ENCODE assay signal across 8 cellular contexts in the genomic region with DNA sequence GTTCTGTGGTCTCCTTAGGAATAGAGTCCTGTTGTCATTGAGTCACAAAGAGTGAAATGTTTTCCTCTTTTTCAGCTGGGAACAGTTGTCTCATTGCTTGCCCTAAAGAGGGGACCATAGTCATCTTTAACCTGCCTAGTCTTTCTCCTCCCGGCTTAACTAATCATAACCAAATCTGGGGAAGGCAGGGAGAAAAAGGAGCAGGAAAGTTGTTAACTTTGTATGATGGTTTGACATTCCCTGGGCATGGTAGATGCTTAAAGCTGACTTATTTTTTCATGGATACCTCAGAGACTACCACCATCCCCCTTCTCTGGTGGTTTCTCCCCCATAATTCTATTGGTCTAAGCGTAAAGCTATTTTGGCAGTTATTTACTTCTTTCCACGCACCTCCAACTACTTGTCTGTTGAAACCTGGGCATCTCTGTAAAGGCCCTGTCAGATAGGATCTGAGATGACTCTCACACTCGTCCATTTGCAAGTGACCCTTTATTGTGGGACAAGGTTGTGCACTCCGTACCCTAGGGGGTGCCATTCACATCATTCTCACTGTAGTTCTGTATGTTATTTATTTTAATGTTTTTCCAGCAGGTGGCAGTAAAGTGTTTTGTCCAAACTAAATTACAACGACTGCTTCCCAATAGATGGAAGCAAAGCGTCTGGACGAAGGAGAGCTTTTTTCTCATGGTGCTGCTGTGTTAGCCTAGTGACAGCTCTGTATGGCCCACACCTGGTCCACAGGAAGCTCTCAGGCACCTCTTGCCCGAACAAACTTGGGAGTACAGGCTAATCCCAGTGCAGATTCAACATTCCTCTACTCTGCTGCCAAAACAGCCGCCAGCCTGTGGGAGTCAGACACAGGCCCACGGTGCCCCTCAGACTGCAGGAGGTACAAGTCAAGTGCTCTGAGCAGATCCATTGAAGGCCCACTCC. TPM values are rescaled to one million over a fixed set of nuclear protein-coding genes. Genes with fewer than 3 reads are reported as not detected.
DNase-seq lines count a peak whose midpoint lies in the region; ATAC-seq and TF ChIP-seq lines count a peak whose summit lies in the region.

No MANE protein-coding gene starts in this region.

- no peak for TF ChIP-seq POLR2A in testis (IDR thresholded peaks at IDR 0.05)

- peaks cover 24% of the 10 kb centered on the region for H3K4me1 Mint-ChIP-seq in neural progenitor cell

- H3K27me3 Mint-ChIP-seq in neural progenitor cell (ENCODE audit: insufficient read depth, low read depth): peaks cover 6% of the 10 kb centered on the region

- DNase-seq in COLO829 (ENCODE audit: low spot score): peak; percentile 48
- DNase-seq in LHCN-M2 (ENCODE audit: low read depth): peak; percentile 85
- peak; percentile 97 for DNase-seq in RKO (ENCODE audit: low spot score)
- DNase-seq in activated T-helper 1 cell treated with Interleukin-2 at 50 U/mL for 16 hours (ENCODE audit: low read depth): peak; percentile 25
- DNase-seq in fibroblast of mammary gland (ENCODE audit: low read depth): peak; percentile 91
- DNase-seq in neural progenitor cell (ENCODE audit: low spot score): peak; percentile 94
- peak; percentile 77 for DNase-seq in testis

- intact Hi-C loops in testis (cut with DNase I; ENCODE audit: low total_unique reads): loop anchor here (10.0 kb wide), 1 partner anchor 99 kb away; a partner anchor contains a TSS

- peaks cover 12% of the 10 kb centered on the region for H3K4me1 ChIP-seq in neural progenitor cell
- peaks cover 54% of the 10 kb centered on the region for H3K4me1 ChIP-seq in testis

- H3K9me3 Mint-ChIP-seq in neural progenitor cell: no peaks in the 10 kb centered on the region

- ATAC-seq in GM21390 (IDR thresholded peaks at IDR 0.05; ENCODE audit: unreplicated experiment): peak; percentile 30

- H3K27ac Mint-ChIP-seq in neural progenitor cell: no peak overlapping the region

- WGBS in testis, 2 donors: 36 to 47% methylated on average over 11 of the region's 11 CpGs

- peak; percentile 93 for TF ChIP-seq CTCF in fibroblast of mammary gland (conservative IDR thresholded peaks at IDR 0.05; ENCODE audit: control insufficient read depth, insufficient read depth, low read depth, low read length)
- TF ChIP-seq CTCF in neural progenitor cell (IDR thresholded peaks at IDR 0.05): peak; percentile 97
- peak; percentile 77 to 95 (median 92) for TF ChIP-seq CTCF in testis (IDR thresholded peaks at IDR 0.05)

- H3K79me2 ChIP-seq in neural progenitor cell (ENCODE audit: low read depth): peaks cover 23% of the 10 kb centered on the region

- no peak overlapping the region for H3K9ac ChIP-seq in neural progenitor cell

- H3K4me3 Mint-ChIP-seq in neural progenitor cell: peak overlapping the region; percentile 17

- H2AFZ ChIP-seq in neural progenitor cell (replicated peaks): peak overlapping the region; percentile 56

- H3K27ac ChIP-seq in neural progenitor cell (no peak overlapping the region), testis (peak overlapping the region; percentile 77 to 78)

- H3K36me3 Mint-ChIP-seq in neural progenitor cell: peaks cover 1% of the 10 kb centered on the region

- H3F3A ChIP-seq in neural progenitor cell (ENCODE audit: low read depth): peaks cover 14% of the 10 kb centered on the region

- no peaks in the 10 kb centered on the region for H3K27me3 ChIP-seq in neural progenitor cell
- no peaks in the 10 kb centered on the region for H3K27me3 ChIP-seq in testis

- no peaks in the 10 kb centered on the region for H3K36me3 ChIP-seq in neural progenitor cell
- H3K36me3 ChIP-seq in testis (ENCODE audit: low read depth, missing control alignments): no peaks in the 10 kb centered on the region

- H3K4me3 ChIP-seq in fibroblast of mammary gland (ENCODE audit: control insufficient read depth, low read depth, low read length) (no peak overlapping the region), neural progenitor cell (no peak overlapping the region), testis (no peak overlapping the region)

- no peak overlapping the region for H3K4me2 ChIP-seq in neural progenitor cell

- H3K9me3 ChIP-seq in neural progenitor cell (ENCODE audit: low read depth) (no peaks in the 10 kb centered on the region), testis (no peaks in the 10 kb centered on the region)

- peaks cover 16% of the 10 kb centered on the region for H4K20me1 ChIP-seq in neural progenitor cell (ENCODE audit: low read depth)

RNA-seq across cellular contexts. Expression of a gene that starts 3.0 kb away (rescaled TPM):
- total RNA-seq in LHCN-M2 (2014; rRNA removed) (11.5 and 20.8 TPM in 2 replicates), neural progenitor cell (ENCODE audit: low replicate concordance) (25.4 and 41.7 TPM in 2 replicates), testis (100 to 1,000 TPM; 125 to 134 TPM)
- 9.8 TPM for polyA plus RNA-seq in LHCN-M2 (2012)
- 56.5 TPM for polyA plus RNA-seq in testis (ENCODE audit: insufficient read depth, low read depth, low replicate concordance)

RNA-seq across cellular contexts. Expression of a gene that starts 48.0 kb away (rescaled TPM):
- not detected in 2 replicates for total RNA-seq in LHCN-M2 (2014; rRNA removed)
- polyA plus RNA-seq in LHCN-M2 (2012): not detected
- total RNA-seq in neural progenitor cell (ENCODE audit: low replicate concordance): 0.25 TPM in 1 of 2 replicates, not detected in the other
- 1 to 10 TPM in 1 of 2 donors, under 1 TPM in 1; 0.71 to 1.3 TPM for total RNA-seq in testis
- 1.4 TPM for polyA plus RNA-seq in testis (ENCODE audit: insufficient read depth, low read depth, low replicate concordance)

Comparison
In these comparisons a context has a peak if more than half of its experiments do, and no peak if none do; other contexts are left out.
1. DNase-seq: peak in every context shown above with its lines; median percentile 97 in RKO; 94 in neural progenitor cell; 91 in fibroblast of mammary gland; 85 in LHCN-M2; 77 in testis; 48 in COLO829; 25 in activated T-helper 1 cell treated with Interleukin-2 at 50 U/mL for 16 hours.